24 cellular contexts compared by ENCODE assay signal in genomic region chr1:50174101-50174500, GRCh38.
"Had no signal": no experiment of that assay in that cellular context is flagged by ENCODE, and none has a peak within 500 bp of the region (broad histone marks: within the 10 kb centered on the region; RNA-seq: fewer than 3 reads in every experiment).

No MANE protein-coding gene starts in this region.

- H3K4me3 Mint-ChIP-seq: dendritic cell treated with granulocyte-macrophage colony-stimulating factor and Interleukin-4, amounts not matched to agents 40 ng/mL and 50 ng/mL, for 4 days; effector memory CD8-positive, alpha-beta T cell; endodermal cell; mesothelial cell of epicardium; naive B cell; naive thymus-derived CD8-positive, alpha-beta T cell had no signal

- H3K27ac Mint-ChIP-seq: dendritic cell treated with granulocyte-macrophage colony-stimulating factor and Interleukin-4, amounts not matched to agents 40 ng/mL and 50 ng/mL, for 4 days; effector memory CD8-positive, alpha-beta T cell; endodermal cell; mesothelial cell of epicardium; naive thymus-derived CD8-positive, alpha-beta T cell had no signal

- ATAC-seq: effector memory CD8-positive, alpha-beta T cell; esophagus mucosa; foreskin keratinocyte; gastroesophageal sphincter; heart right ventricle; left cardiac atrium; left lung; left ventricle myocardium superior; lower lobe of right lung; mucosa of descending colon; naive thymus-derived CD8-positive, alpha-beta T cell had no signal

- H3K27me3 ChIP-seq: colonic mucosa, foreskin keratinocyte, heart right ventricle, left lung had no signal

- H3K27me3 Mint-ChIP-seq: dendritic cell treated with granulocyte-macrophage colony-stimulating factor and Interleukin-4, amounts not matched to agents 40 ng/mL and 50 ng/mL, for 4 days had no signal

- H3K27ac ChIP-seq: colonic mucosa, epithelial cell of prostate, esophagus squamous epithelium, foreskin keratinocyte, gastroesophageal sphincter, heart right ventricle, left lung, lower lobe of right lung had no signal

- H3K9me3 ChIP-seq: colonic mucosa, esophagus squamous epithelium, gastroesophageal sphincter, heart right ventricle, left lung, lower lobe of right lung, mucosa of descending colon had no signal

- H3K36me3 ChIP-seq: colonic mucosa, esophagus squamous epithelium, gastroesophageal sphincter, heart right ventricle, left lung, lower lobe of right lung had no signal

- H3K4me3 ChIP-seq: colonic mucosa, esophagus squamous epithelium, gastroesophageal sphincter, heart right ventricle, left lung, lower lobe of right lung, mucosa of descending colon had no signal

- H3K9me3 Mint-ChIP-seq: dendritic cell treated with granulocyte-macrophage colony-stimulating factor and Interleukin-4, amounts not matched to agents 40 ng/mL and 50 ng/mL, for 4 days; effector memory CD8-positive, alpha-beta T cell; endodermal cell; mesothelial cell of epicardium; naive B cell; naive thymus-derived CD8-positive, alpha-beta T cell had no signal

- H3K36me3 Mint-ChIP-seq: mesothelial cell of epicardium; naive B cell; naive thymus-derived CD8-positive, alpha-beta T cell had no signal

- H3K4me1 Mint-ChIP-seq: mesothelial cell of epicardium; naive B cell; naive thymus-derived CD8-positive, alpha-beta T cell had no signal

- DNase-seq: colonic mucosa; cortex of kidney; effector CD8-positive, alpha-beta T cell; effector memory CD8-positive, alpha-beta T cell; endodermal cell; erythroblast; esophagus squamous epithelium; foreskin keratinocyte; head of caudate nucleus; heart right ventricle; hippocampal formation; left cardiac atrium; left lung; left ventricle myocardium superior; lower lobe of right lung; mesenchymal stem cell; mucosa of descending colon; naive B cell; naive thymus-derived CD8-positive, alpha-beta T cell had no signal

- H3K4me1 ChIP-seq: colonic mucosa, esophagus squamous epithelium, foreskin keratinocyte, gastroesophageal sphincter, left lung, lower lobe of right lung had no signal
